16 cellular contexts compared by ENCODE assay signal in the genomic region with DNA sequence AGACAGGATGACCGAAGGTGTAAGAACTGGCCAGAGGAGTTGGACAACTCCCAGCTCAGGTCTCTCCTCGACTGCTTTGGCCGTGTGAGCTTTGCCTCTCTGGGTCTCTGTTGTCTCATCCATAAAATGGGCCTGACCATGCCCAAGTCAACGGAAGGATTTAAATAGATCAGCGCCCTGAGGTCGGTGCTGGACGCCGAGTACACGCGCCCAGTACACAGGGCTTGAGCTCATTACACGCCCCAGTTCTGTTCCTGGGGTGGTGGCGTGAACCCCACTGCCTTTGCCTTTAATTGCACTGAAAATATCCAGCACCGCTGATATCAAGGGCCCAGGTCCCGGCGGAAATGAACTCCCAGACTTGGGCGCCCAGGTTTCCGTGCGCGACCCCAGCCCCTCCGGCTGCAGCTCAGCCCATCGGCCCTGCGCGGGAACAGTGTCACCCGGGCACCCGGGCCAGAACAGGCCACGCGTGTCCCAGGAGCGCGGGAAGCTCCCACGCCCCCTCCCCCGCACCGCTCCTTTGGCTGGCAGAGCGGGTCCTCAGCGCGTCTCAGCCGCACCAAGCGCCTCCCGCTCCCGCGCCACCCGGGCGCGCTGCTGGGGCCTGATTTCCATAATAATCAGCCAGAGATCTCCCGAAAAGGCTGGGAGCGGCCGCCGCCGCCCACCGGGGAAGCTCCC. TPM values are rescaled to one million over a fixed set of nuclear protein-coding genes. Genes with fewer than 3 reads are reported as not detected.
DNase-seq lines count a peak whose midpoint lies in the region; ATAC-seq and TF ChIP-seq lines count a peak whose summit lies in the region.
"Had no signal": no experiment of that assay in that cellular context is flagged by ENCODE, and none has a peak within 500 bp of the region (broad histone marks: within the 10 kb centered on the region; RNA-seq: fewer than 3 reads in every experiment).

No MANE protein-coding gene starts in this region.

- H3K4me3 Mint-ChIP-seq in GM23338 = peak overlapping the region; percentile 56
- no peak overlapping the region for H3K4me3 Mint-ChIP-seq in progenitor cell of endocrine pancreas (ENCODE audit: low read depth)
- H3K4me3 Mint-ChIP-seq in activated T-cell treated with anti-CD3 and anti-CD28 coated beads, Interleukin-2, amount 50 U/mL, for 4 hours = no peak overlapping the region
- H3K4me3 Mint-ChIP-seq: CD8-positive, alpha-beta T cell had no signal

- peaks cover 27% of the 10 kb centered on the region for H3K4me1 Mint-ChIP-seq in GM23338
- H3K4me1 Mint-ChIP-seq in progenitor cell of endocrine pancreas (ENCODE audit: low read depth) = peaks cover 29% of the 10 kb centered on the region
- H3K4me1 Mint-ChIP-seq in activated T-cell treated with anti-CD3 and anti-CD28 coated beads, Interleukin-2, amount 50 U/mL, for 4 hours (ENCODE audit: low read depth) = no peaks in the 10 kb centered on the region

- H3K9me3 Mint-ChIP-seq in GM23338 (no peaks in the 10 kb centered on the region), progenitor cell of endocrine pancreas (ENCODE audit: low read depth) (no peaks in the 10 kb centered on the region)
- no peaks in the 10 kb centered on the region for H3K9me3 Mint-ChIP-seq in activated T-cell treated with anti-CD3 and anti-CD28 coated beads, Interleukin-2, amount 50 U/mL, for 4 hours
- H3K9me3 Mint-ChIP-seq: CD8-positive, alpha-beta T cell had no signal

- no peaks in the 10 kb centered on the region for H3K36me3 Mint-ChIP-seq in GM23338 (ENCODE audit: low read depth)
- H3K36me3 Mint-ChIP-seq in progenitor cell of endocrine pancreas (ENCODE audit: insufficient read depth) = no peaks in the 10 kb centered on the region
- H3K36me3 Mint-ChIP-seq in activated T-cell treated with anti-CD3 and anti-CD28 coated beads, Interleukin-2, amount 50 U/mL, for 4 hours (ENCODE audit: insufficient read depth) = no peaks in the 10 kb centered on the region
- H3K36me3 Mint-ChIP-seq: CD8-positive, alpha-beta T cell had no signal

- H3K79me2 ChIP-seq in GM23338 (replicated peaks; ENCODE audit: insufficient read depth) = no peaks in the 10 kb centered on the region
- no peaks in the 10 kb centered on the region for H3K79me2 ChIP-seq in OCI-LY7 (ENCODE audit: insufficient read depth, low read depth, low read length)

- DNase-seq in GM23338 (ENCODE audit: low spot score) = peak; percentile 50
- DNase-seq in iPS DF 6.9 (ENCODE audit: low read depth, low spot score) = no peak
- no peak for DNase-seq in progenitor cell of endocrine pancreas (ENCODE audit: low spot score, unreplicated experiment)
- no peak for DNase-seq in OCI-LY7 (ENCODE audit: low spot score)
- DNase-seq in activated T-cell treated with anti-CD3 and anti-CD28 coated beads, Interleukin-2, amount 50 U/mL, for 4 hours = no peak
- no peak for DNase-seq in T-helper 9 cell
- DNase-seq in midbrain (lab: John Stamatoyannopoulos, UW) = no peak
- DNase-seq: activated T-cell treated with anti-CD3 and anti-CD28 coated beads, Interleukin-2, amount 50 U/mL, for 1 hour; CD8-positive, alpha-beta T cell; cortex of kidney; NCI-H187 treated with DMSO at 0.1 percent for 48 hours; NK-92 treated with Interleukin-12 subunit alpha and Interleukin-12 subunit beta, amount 100 ng/mL, for 24 hours; SW 1271 had no signal

- H3K27me3 ChIP-seq in GM23338 (ENCODE audit: insufficient read depth) = peaks cover 34% of the 10 kb centered on the region
- peaks cover 7% of the 10 kb centered on the region; the same call in 1 of the 2 replicates for H3K27me3 ChIP-seq in iPS DF 6.9 (ENCODE audit: control insufficient read depth, insufficient read depth, low read length)

- H3K9me2 ChIP-seq in GM23338 (ENCODE audit: insufficient read depth) (no peaks in the 10 kb centered on the region), OCI-LY7 (ENCODE audit: insufficient read depth, low read length) (no peaks in the 10 kb centered on the region)

- CTCF ChIA-PET in OCI-LY7 (lab: Charles Lee; ENCODE audit: unreplicated experiment) = interaction anchor here (0.5 kb wide), 1 partner anchor 238 kb away, joined by 3 read pairs; no protein-coding TSS in a partner anchor

- H3F3A ChIP-seq in GM23338 (replicated peaks; ENCODE audit: low read depth) = peaks cover 5% of the 10 kb centered on the region; the same call in 1 of the 2 replicates

- ATAC-seq in GM23338 = peak; percentile 75
- no peak for ATAC-seq in activated T-cell treated with anti-CD3 and anti-CD28 coated beads, Interleukin-2, amount 50 U/mL, for 4 hours
- ATAC-seq: CD8-positive, alpha-beta T cell had no signal

- H3K4me3 ChIP-seq in GM23338 (peak overlapping the region; percentile 63), WI38 (ENCODE audit: low read depth, low read length) (0 out of 2 replicates have a peak overlapping the region, but pooled peaks have one; percentile 1), iPS DF 6.9 (ENCODE audit: low read length) (peak overlapping the region; percentile 21; the same call in 1 of the 2 replicates), OCI-LY7 (ENCODE audit: low read depth, low read length, poor library complexity, severe bottlenecking) (no peak overlapping the region)

- H3K9me3 ChIP-seq in iPS DF 6.9 (ENCODE audit: control insufficient read depth, insufficient read depth, low read length) (no peaks in the 10 kb centered on the region), OCI-LY7 (ENCODE audit: low read length) (no peaks in the 10 kb centered on the region)

- no peaks in the 10 kb centered on the region for H4K20me1 ChIP-seq in GM23338 (replicated peaks; ENCODE audit: insufficient read depth)
- no peaks in the 10 kb centered on the region for H4K20me1 ChIP-seq in OCI-LY7 (ENCODE audit: insufficient read depth, low read length)

- H3K27ac Mint-ChIP-seq in GM23338 = no peak overlapping the region
- peak overlapping the region; percentile 35 for H3K27ac Mint-ChIP-seq in progenitor cell of endocrine pancreas
- H3K27ac Mint-ChIP-seq: CD8-positive, alpha-beta T cell had no signal

- H3K4me2 ChIP-seq in GM23338 (peak overlapping the region; percentile 85), OCI-LY7 (ENCODE audit: low read length) (no peak overlapping the region)

- POLR2A ChIA-PET in OCI-LY7 (lab: Charles Lee) = no interaction called here

- H2AFZ ChIP-seq in GM23338 (peak overlapping the region; percentile 72; the same call in 1 of the 2 replicates), OCI-LY7 (ENCODE audit: low read length) (no peak overlapping the region)

- no peaks in the 10 kb centered on the region for H3K36me3 ChIP-seq in GM23338 (ENCODE audit: insufficient read depth)
- no peaks in the 10 kb centered on the region for H3K36me3 ChIP-seq in iPS DF 6.9 (ENCODE audit: control insufficient read depth, insufficient read depth, low read length)
- H3K36me3 ChIP-seq in OCI-LY7 (ENCODE audit: insufficient read depth, low read length) = no peaks in the 10 kb centered on the region

- H3K4me1 ChIP-seq in GM23338 (ENCODE audit: insufficient read depth) = peaks cover 26% of the 10 kb centered on the region
- peaks cover 10% of the 10 kb centered on the region for H3K4me1 ChIP-seq in iPS DF 6.9 (ENCODE audit: control insufficient read depth, insufficient read depth, low read length)
- H3K4me1 ChIP-seq in OCI-LY7 (ENCODE audit: insufficient read depth, low read length, poor library complexity, severe bottlenecking) = no peaks in the 10 kb centered on the region

- BruUV-seq in OCI-LY7 (replicated peaks; lab: Mats Ljungman, UMichigan) = no TSS peak

- H3K27me3 Mint-ChIP-seq in GM23338 (ENCODE audit: insufficient read depth, low read depth, poor library complexity) (peaks cover 46% of the 10 kb centered on the region), progenitor cell of endocrine pancreas (peaks cover 15% of the 10 kb centered on the region)
- peaks cover 45% of the 10 kb centered on the region for H3K27me3 Mint-ChIP-seq in activated T-cell treated with anti-CD3 and anti-CD28 coated beads, Interleukin-2, amount 50 U/mL, for 4 hours (ENCODE audit: low read depth)

- TF ChIP-seq CTCF in GM23338 (conservative IDR thresholded peaks at IDR 0.05; ENCODE audit: low read depth in 2 of 2) = no peak
- TF ChIP-seq CTCF in WI38 (IDR thresholded peaks at IDR 0.05; ENCODE audit: low read depth, low read length) = no peak
- no peak for TF ChIP-seq CTCF in progenitor cell of endocrine pancreas (IDR thresholded peaks at IDR 0.05; ENCODE audit: unreplicated experiment)
- no peak for TF ChIP-seq CTCF in OCI-LY7 (conservative IDR thresholded peaks at IDR 0.05; ENCODE audit: low read length)

- no CpG with 5 or more reads among the region's 49 CpGs for WGBS in iPS DF 6.9 (ENCODE audit: insufficient coverage, insufficient read length)

- H3K27ac ChIP-seq in GM23338 (ENCODE audit: low read depth) (no peak overlapping the region), iPS DF 6.9 (ENCODE audit: low read length) (no peak overlapping the region), OCI-LY7 (ENCODE audit: low read depth, low read length, poor library complexity, severe bottlenecking) (no peak overlapping the region)

- intact Hi-C loops in OCI-LY7 (cut with micrococcal nuclease; ENCODE audit: unreplicated experiment) = no loop called here

TF ChIP-seq in GM23338, 12 proteins besides CTCF, POLR2A, EP300 and RAD21:
- TF ChIP-seq CREB1 (CRISPR knock-in tag; IDR thresholded peaks at IDR 0.05; ENCODE audit: low read depth) (no peak), ZNF331 (CRISPR knock-in tag; IDR thresholded peaks at IDR 0.05; ENCODE audit: low read depth) (no peak), STAT1 (IDR thresholded peaks at IDR 0.05; ENCODE audit: unreplicated experiment) (no peak)
TF ChIP-seq in GM23338: peak in this region for 0.

RNA-seq across cellular contexts. Expression of a gene that starts 42.2 kb away (rescaled TPM):
- total RNA-seq in GM23338 (2014; rRNA removed; shearing (Covaris generic)) = not detected in 2 replicates
- polyA plus RNA-seq in GM23338 (2016; fragmentation: Nextera tagmentation; extraction: Ambion mirVana) = not detected in 2 replicates
- not detected in 2 replicates for total RNA-seq in progenitor cell of endocrine pancreas
- 20.6 and 35.0 TPM in 2 replicates for total RNA-seq in OCI-LY7 (2014; rRNA removed; shearing (Covaris generic))
- total RNA-seq in OCI-LY7 (2022) = 24.8 and 28.1 TPM in 2 replicates
- 10 to 100 TPM in 1 of 3 donors, 1 to 10 TPM in 2; 9.0 to 10.9 (median 9.7) TPM for total RNA-seq in activated T-cell treated with anti-CD3 and anti-CD28 coated beads, Interleukin-2, amount 50 U/mL, for 4 hours
- total RNA-seq: G401, renal cortical epithelial cell had no signal
